Comparison of ENCODE assay signal across 22 cellular contexts in the genomic region with DNA sequence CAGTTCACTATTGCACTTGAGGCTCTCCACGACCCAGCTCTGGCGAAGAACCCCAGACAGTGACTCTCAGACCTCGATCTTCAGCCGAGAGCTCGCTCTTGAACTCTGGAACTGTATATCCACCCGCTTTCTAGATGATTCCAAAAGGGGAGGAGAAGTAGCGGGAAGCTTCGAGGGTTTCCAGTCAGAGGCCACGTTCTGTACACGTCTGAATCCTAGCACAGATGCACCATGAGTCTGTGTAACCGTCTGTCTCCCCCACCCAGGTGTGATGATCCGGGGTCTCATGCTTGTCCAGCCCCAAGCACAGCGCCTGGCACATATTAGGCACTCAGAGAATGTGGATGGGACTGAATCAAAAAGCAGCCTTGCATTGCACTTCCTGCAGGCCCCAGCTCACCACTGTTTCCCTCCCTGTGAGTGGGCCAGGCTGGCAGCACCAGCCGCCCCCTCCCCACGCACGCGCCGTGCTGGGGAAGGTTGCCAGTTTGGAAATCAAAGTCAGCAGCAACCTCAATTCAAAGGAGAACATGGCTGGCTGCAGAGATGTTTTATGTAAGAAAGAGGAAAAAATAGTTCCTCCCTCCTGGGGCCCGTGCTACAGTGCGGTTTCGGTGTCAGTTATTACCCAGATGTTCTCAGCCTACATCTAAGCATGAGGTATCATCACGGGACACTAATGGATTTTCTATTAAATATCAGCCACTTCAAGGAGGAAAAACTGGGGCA. TPM values are rescaled to one million over a fixed set of nuclear protein-coding genes. Genes with fewer than 3 reads are reported as not detected.
A peak's percentile ranks its signal among the peaks of the same experiment; 100 is the strongest.
DNase-seq lines count a peak whose midpoint lies in the region; ATAC-seq lines count a peak whose summit lies in the region.
"Had no signal": no experiment of that assay in that cellular context is flagged by ENCODE, and none has a peak within 500 bp of the region (broad histone marks: within the 10 kb centered on the region; RNA-seq: fewer than 3 reads in every experiment).

No MANE protein-coding gene starts in this region.

- intact Hi-C loops in naive thymus-derived CD4-positive, alpha-beta T cell (cut with micrococcal nuclease): no loop called here

- H3K4me3 Mint-ChIP-seq in naive thymus-derived CD4-positive, alpha-beta T cell: peak overlapping the region in 7 of 10 donors; percentile 19 to 66 (median 56)
- H3K4me3 Mint-ChIP-seq: IgD-negative memory B cell; stimulated activated effector memory CD8-positive, alpha-beta T cell treated with anti-CD3 and anti-CD28 coated beads, Interleukin-12 subunit alpha, Interleukin-12 subunit beta, amount 100 ng/mL, for 72 hours had no signal

- H3K9me3 ChIP-seq in naive thymus-derived CD4-positive, alpha-beta T cell (ENCODE audit: control insufficient read depth in 2 of 3, low read length in 3 of 3): no peaks in the 10 kb centered on the region
- H3K9me3 ChIP-seq: lower lobe of right lung, SJCRH30, upper lobe of left lung had no signal

- H3K36me3 ChIP-seq in H7 (replicated peaks; ENCODE audit: control insufficient read depth, insufficient read depth, low read length): no peaks in the 10 kb centered on the region
- H3K36me3 ChIP-seq in naive thymus-derived CD4-positive, alpha-beta T cell (ENCODE audit: control insufficient read depth in 2 of 3, insufficient read depth in 3 of 3, low read length in 3 of 3): no peaks in the 10 kb centered on the region
- H3K36me3 ChIP-seq: lower lobe of right lung, SJCRH30, upper lobe of left lung had no signal

- H3K27me3 ChIP-seq in H7 (ENCODE audit: control insufficient read depth, insufficient read depth, low read length): no peaks in the 10 kb centered on the region
- no peaks in the 10 kb centered on the region for H3K27me3 ChIP-seq in naive thymus-derived CD4-positive, alpha-beta T cell (ENCODE audit: control insufficient read depth in 2 of 2, insufficient read depth in 2 of 2, low read length in 2 of 2)
- H3K27me3 ChIP-seq: SJCRH30, upper lobe of left lung had no signal

- H3K27ac ChIP-seq in naive thymus-derived CD4-positive, alpha-beta T cell (ENCODE audit: low read depth, low read length): peak overlapping the region; percentile 25
- H3K27ac ChIP-seq: C4-2B, lower lobe of right lung, SJCRH30, upper lobe of left lung had no signal

- DNase-seq in H7: peak; percentile 33
- DNase-seq in NOMO-1 treated with DMSO at 0.1 percent for 48 hours (lab: John Stamatoyannopoulos, UW; ENCODE audit: unreplicated experiment): peak; percentile 56
- peak in 6 of 9 donors; percentile 16 to 75 (median 48) for DNase-seq in naive thymus-derived CD4-positive, alpha-beta T cell
- no peak for DNase-seq in activated CD8-positive, alpha-beta memory T cell treated with anti-CD3 and anti-CD28 coated beads, Interleukin-2, amount 50 U/mL, for 4 hours
- DNase-seq in NCI-H345 (lab: John Stamatoyannopoulos, UW): no peak
- DNase-seq in NCI-H1930 (lab: John Stamatoyannopoulos, UW): no peak
- DNase-seq: activated CD4-positive, alpha-beta T cell treated with anti-CD3 and anti-CD28 coated beads for 1 hour; activated naive CD4-positive, alpha-beta T cell treated with anti-CD3 and anti-CD28 coated beads, Interleukin-2, amount 50 U/mL, for 16 hours; DMS79; lower lobe of right lung; NCI-H2171 treated with DMSO at 0.1 percent for 48 hours; SJCRH30; T1000; upper lobe of left lung had no signal

- H3K27ac Mint-ChIP-seq in naive thymus-derived CD4-positive, alpha-beta T cell: peak overlapping the region in 6 of 9 donors; percentile 56 to 93 (median 80)
- H3K27ac Mint-ChIP-seq: IgD-negative memory B cell; stimulated activated effector memory CD8-positive, alpha-beta T cell treated with anti-CD3 and anti-CD28 coated beads, Interleukin-12 subunit alpha, Interleukin-12 subunit beta, amount 100 ng/mL, for 72 hours had no signal

- ATAC-seq in GM18907 (IDR thresholded peaks at IDR 0.05; ENCODE audit: unreplicated experiment) (peak; percentile 57), GM18858 (IDR thresholded peaks at IDR 0.05; ENCODE audit: unreplicated experiment) (no peak)
- ATAC-seq in naive thymus-derived CD4-positive, alpha-beta T cell: peak; percentile 63
- ATAC-seq: stimulated activated effector memory CD8-positive, alpha-beta T cell treated with anti-CD3 and anti-CD28 coated beads, Interleukin-12 subunit alpha, Interleukin-12 subunit beta, amount 100 ng/mL, for 72 hours had no signal

- POLR2A ChIA-PET in naive thymus-derived CD4-positive, alpha-beta T cell (lab: Charles Lee): interaction anchor here (1.2 to 1.4 kb wide), 2 partner anchors 9 to 14 kb away, joined by 4 to 7 read pairs; no protein-coding TSS in a partner anchor

- H3K4me1 Mint-ChIP-seq in naive thymus-derived CD4-positive, alpha-beta T cell: peaks cover 4 to 18% (median 13%) of the 10 kb centered on the region in 7 donors

- no peaks in the 10 kb centered on the region for H3K36me3 Mint-ChIP-seq in naive thymus-derived CD4-positive, alpha-beta T cell
- H3K36me3 Mint-ChIP-seq: IgD-negative memory B cell; naive thymus-derived CD8-positive, alpha-beta T cell; stimulated activated effector memory CD8-positive, alpha-beta T cell treated with anti-CD3 and anti-CD28 coated beads, Interleukin-12 subunit alpha, Interleukin-12 subunit beta, amount 100 ng/mL, for 72 hours had no signal

- peaks cover 0 to 1% (median 0%) of the 10 kb centered on the region in 11 donors for H3K9me3 Mint-ChIP-seq in naive thymus-derived CD4-positive, alpha-beta T cell
- H3K9me3 Mint-ChIP-seq: IgD-negative memory B cell; naive thymus-derived CD8-positive, alpha-beta T cell; stimulated activated effector memory CD8-positive, alpha-beta T cell treated with anti-CD3 and anti-CD28 coated beads, Interleukin-12 subunit alpha, Interleukin-12 subunit beta, amount 100 ng/mL, for 72 hours had no signal

- H3K4me1 ChIP-seq in naive thymus-derived CD4-positive, alpha-beta T cell (ENCODE audit: control insufficient read depth in 2 of 2, insufficient read depth in 2 of 2, low read length in 2 of 2): peaks cover 0 to 8% of the 10 kb centered on the region in 2 donors
- H3K4me1 ChIP-seq: lower lobe of right lung, SJCRH30, upper lobe of left lung had no signal

- H3K4me3 ChIP-seq in H7 (ENCODE audit: insufficient read depth, low read depth, low read length): no peak overlapping the region
- no peak overlapping the region for H3K4me3 ChIP-seq in naive thymus-derived CD4-positive, alpha-beta T cell (ENCODE audit: low read length)
- H3K4me3 ChIP-seq: lower lobe of right lung, SJCRH30, upper lobe of left lung had no signal

- CTCF ChIA-PET in naive thymus-derived CD4-positive, alpha-beta T cell (lab: Charles Lee): interaction anchor here (1.5 kb wide), 1 partner anchor 14 kb away, joined by 9 read pairs; no protein-coding TSS in a partner anchor

- peaks cover 0 to 7% (median 0%) of the 10 kb centered on the region in 5 donors for H3K27me3 Mint-ChIP-seq in naive thymus-derived CD4-positive, alpha-beta T cell

RNA-seq across cellular contexts. Expression of a gene that starts 5.7 kb away (rescaled TPM):
- total RNA-seq in H7 (2014; rRNA removed; shearing (Covaris generic)): 0.28 and 0.33 TPM in 2 replicates
- total RNA-seq in naive thymus-derived CD4-positive, alpha-beta T cell: 1 to 10 TPM in 2 of 5 experiments, under 1 TPM in 2, not detected in 1; 0.24 to 1.5 (median 1.1) TPM
- polyA plus RNA-seq in naive thymus-derived CD4-positive, alpha-beta T cell: not detected
- total RNA-seq: epithelial cell of proximal tubule, posterior vena cava had no signal

RNA-seq across cellular contexts. Expression of a gene that starts 31.7 kb away (rescaled TPM):
- 54.8 and 63.2 TPM in 2 replicates for total RNA-seq in H7 (2014; rRNA removed; shearing (Covaris generic))
- total RNA-seq in naive thymus-derived CD4-positive, alpha-beta T cell: 10 to 100 TPM; 25.2 to 42.2 (median 31.8) TPM
- polyA plus RNA-seq in naive thymus-derived CD4-positive, alpha-beta T cell: 10 to 100 TPM; 65.9 to 82.1 TPM

RNA-seq across cellular contexts. Expression of a gene that starts 44.3 kb away (rescaled TPM):
- 24.7 and 30.7 TPM in 2 replicates for total RNA-seq in H7 (2014; rRNA removed; shearing (Covaris generic))
- total RNA-seq in naive thymus-derived CD4-positive, alpha-beta T cell: 10 to 100 TPM; 39.9 to 69.1 (median 56.5) TPM
- 10 to 100 TPM; 29.7 to 51.8 TPM for polyA plus RNA-seq in naive thymus-derived CD4-positive, alpha-beta T cell

Comparison
In these comparisons a context has a peak if more than half of its experiments do, and no peak if none do; other contexts are left out.
1. DNase-seq: peak in H7 (single experiment), NOMO-1 treated with DMSO at 0.1 percent for 48 hours (single experiment) and naive thymus-derived CD4-positive, alpha-beta T cell (6 of 9); none in activated CD8-positive, alpha-beta memory T cell treated with anti-CD3 and anti-CD28 coated beads, Interleukin-2, amount 50 U/mL, for 4 hours (single experiment), NCI-H345 (single experiment) and NCI-H1930 (0 of 2).